Comparison of ENCODE assay signal across 20 cellular contexts in genomic region chr1:219492676-219493075, GRCh38.
"Had no signal": no experiment of that assay in that cellular context is flagged by ENCODE, and none has a peak within 500 bp of the region (broad histone marks: within the 10 kb centered on the region; RNA-seq: fewer than 3 reads in every experiment).

No MANE protein-coding gene starts in this region.

- H3K36me3 ChIP-seq: esophagus muscularis mucosa, heart left ventricle, pancreas, tibial nerve had no signal

- H3K9me3 Mint-ChIP-seq: stimulated activated effector memory CD8-positive, alpha-beta T cell treated with anti-CD3 and anti-CD28 coated beads, Interleukin-12 subunit alpha, Interleukin-12 subunit beta, amount 100 ng/mL, for 72 hours; stimulated activated naive CD8-positive, alpha-beta T cell treated with anti-CD3 and anti-CD28 coated beads, Interleukin-15, Interleukin-2, amounts not matched to agents 100 ng/mL and 50 ng/mL, for 24 hours had no signal

- DNase-seq: effector memory CD4-positive, alpha-beta T cell; heart left ventricle; hippocampal formation; left colon; left ventricle myocardium superior; mesendoderm; naive thymus-derived CD4-positive, alpha-beta T cell; pancreas; right cardiac atrium; small intestine; stimulated activated CD4-positive, alpha-beta T cell treated with anti-CD3 and anti-CD28 coated beads, Interleukin-4, amount 100 ng/mL, for 1 hour; stimulated activated CD8-positive, alpha-beta memory T cell treated with anti-CD3 and anti-CD28 coated beads, Interleukin-4, amount 100 ng/mL, for 48 hours; testis had no signal

- H3K4me3 ChIP-seq: esophagus muscularis mucosa, heart left ventricle, lung, pancreas, testis, tibial nerve had no signal

- H3K27me3 Mint-ChIP-seq: progenitor cell of endocrine pancreas; stimulated activated naive CD8-positive, alpha-beta T cell treated with anti-CD3 and anti-CD28 coated beads, Interleukin-15, Interleukin-2, amounts not matched to agents 100 ng/mL and 50 ng/mL, for 24 hours had no signal

- H3K27ac ChIP-seq: epithelial cell of prostate, esophagus muscularis mucosa, heart left ventricle, pancreas, testis, tibial nerve had no signal

- ATAC-seq: heart left ventricle; left colon; left ventricle myocardium superior; naive thymus-derived CD4-positive, alpha-beta T cell; pancreas; right cardiac atrium; stimulated activated effector memory CD8-positive, alpha-beta T cell treated with anti-CD3 and anti-CD28 coated beads, Interleukin-12 subunit alpha, Interleukin-12 subunit beta, amount 100 ng/mL, for 72 hours had no signal

- H3K27ac Mint-ChIP-seq: naive thymus-derived CD4-positive, alpha-beta T cell; progenitor cell of endocrine pancreas; stimulated activated effector memory CD8-positive, alpha-beta T cell treated with anti-CD3 and anti-CD28 coated beads, Interleukin-12 subunit alpha, Interleukin-12 subunit beta, amount 100 ng/mL, for 72 hours; stimulated activated naive CD8-positive, alpha-beta T cell treated with anti-CD3 and anti-CD28 coated beads, Interleukin-15, Interleukin-2, amounts not matched to agents 100 ng/mL and 50 ng/mL, for 24 hours had no signal

- H3K36me3 Mint-ChIP-seq: naive thymus-derived CD4-positive, alpha-beta T cell; stimulated activated effector memory CD8-positive, alpha-beta T cell treated with anti-CD3 and anti-CD28 coated beads, Interleukin-12 subunit alpha, Interleukin-12 subunit beta, amount 100 ng/mL, for 72 hours had no signal

- H3K9me3 ChIP-seq: esophagus muscularis mucosa, heart left ventricle, pancreas, testis, tibial nerve had no signal

- H3K4me1 ChIP-seq: esophagus muscularis mucosa, heart left ventricle, pancreas, testis, tibial nerve had no signal

- H3K4me3 Mint-ChIP-seq: naive thymus-derived CD4-positive, alpha-beta T cell; stimulated activated effector memory CD8-positive, alpha-beta T cell treated with anti-CD3 and anti-CD28 coated beads, Interleukin-12 subunit alpha, Interleukin-12 subunit beta, amount 100 ng/mL, for 72 hours; stimulated activated naive CD8-positive, alpha-beta T cell treated with anti-CD3 and anti-CD28 coated beads, Interleukin-15, Interleukin-2, amounts not matched to agents 100 ng/mL and 50 ng/mL, for 24 hours had no signal

- H3K4me1 Mint-ChIP-seq: naive thymus-derived CD4-positive, alpha-beta T cell; stimulated activated effector memory CD8-positive, alpha-beta T cell treated with anti-CD3 and anti-CD28 coated beads, Interleukin-12 subunit alpha, Interleukin-12 subunit beta, amount 100 ng/mL, for 72 hours had no signal

- H3K27me3 ChIP-seq: esophagus muscularis mucosa, heart left ventricle, pancreas, testis, tibial nerve had no signal
